Comparison of ENCODE assay signal across 16 cellular contexts in genomic region chr17:63832455-63832854, GRCh38. TPM values are rescaled to one million over a fixed set of nuclear protein-coding genes. Genes with fewer than 3 reads are reported as not detected.
DNase-seq lines count a peak whose midpoint lies in the region; ATAC-seq and TF ChIP-seq lines count a peak whose summit lies in the region.
"Had no signal": no experiment of that assay in that cellular context is flagged by ENCODE, and none has a peak within 500 bp of the region (broad histone marks: within the 10 kb centered on the region; RNA-seq: fewer than 3 reads in every experiment).

No MANE protein-coding gene starts in this region.

- H3K36me3 Mint-ChIP-seq in activated CD8-positive, alpha-beta memory T cell treated with anti-CD3 and anti-CD28 coated beads, Interleukin-2, amount 10 ng/mL, durations not matched to agents 7 days and 5 days = peaks cover 67% of the 10 kb centered on the region

- H3K4me3 Mint-ChIP-seq in activated CD8-positive, alpha-beta memory T cell treated with anti-CD3 and anti-CD28 coated beads, Interleukin-2, amount 10 ng/mL, durations not matched to agents 7 days and 5 days = no peak overlapping the region

- H3K9me3 Mint-ChIP-seq in activated CD8-positive, alpha-beta memory T cell treated with anti-CD3 and anti-CD28 coated beads, Interleukin-2, amount 10 ng/mL, durations not matched to agents 7 days and 5 days (ENCODE audit: low read depth) = no peaks in the 10 kb centered on the region

- no peak for ATAC-seq in activated CD8-positive, alpha-beta memory T cell treated with anti-CD3 and anti-CD28 coated beads, Interleukin-2, amount 10 ng/mL, durations not matched to agents 7 days and 5 days
- no peak for ATAC-seq in HG03571 (IDR thresholded peaks at IDR 0.05; ENCODE audit: unreplicated experiment)
- ATAC-seq: pancreas had no signal

- 63 to 92% (median 81%) methylated on average over 2 of the region's 2 CpGs for WGBS in stomach, 5 donors

- no peak for TF ChIP-seq POLR2A in stomach (IDR thresholded peaks at IDR 0.05)

- intact Hi-C loops in stomach (cut with DNase I; ENCODE audit: low total_unique reads) = no loop called here

- H3K36me3 ChIP-seq in WERI-Rb-1 = peaks cover 92% of the 10 kb centered on the region
- H3K36me3 ChIP-seq in stomach = peaks cover 81 to 86% (median 85%) of the 10 kb centered on the region in 4 donors

- DNase-seq in activated CD8-positive, alpha-beta memory T cell treated with anti-CD3 and anti-CD28 coated beads, Interleukin-2, amount 10 ng/mL, durations not matched to agents 7 days and 5 days = no peak
- no peak for DNase-seq in activated CD8-positive, alpha-beta memory T cell treated with anti-CD3 and anti-CD28 coated beads for 24 hours
- no peak for DNase-seq in WERI-Rb-1
- peak; percentile 80 for DNase-seq in mesenteric fat pad (ENCODE audit: low spot score)
- DNase-seq in stomach = no peak
- DNase-seq in T-helper 9 cell = no peak
- DNase-seq: activated CD4-positive, alpha-beta T cell treated with anti-CD3 and anti-CD28 coated beads for 48 hours; caudate nucleus; midbrain; NCI-H1092; NCI-H2227 treated with DMSO at 0.1 percent for 48 hours; pancreas; T-helper 1 cell; testis had no signal

- H3K27ac Mint-ChIP-seq in activated CD8-positive, alpha-beta memory T cell treated with anti-CD3 and anti-CD28 coated beads, Interleukin-2, amount 10 ng/mL, durations not matched to agents 7 days and 5 days = peak overlapping the region; percentile 83

- peak overlapping the region; percentile 50 for H3K27ac ChIP-seq in WERI-Rb-1
- no peak overlapping the region for H3K27ac ChIP-seq in stomach
- H3K27ac ChIP-seq: pancreas, testis had no signal

- no peaks in the 10 kb centered on the region for H3K27me3 Mint-ChIP-seq in activated CD8-positive, alpha-beta memory T cell treated with anti-CD3 and anti-CD28 coated beads, Interleukin-2, amount 10 ng/mL, durations not matched to agents 7 days and 5 days

- no peak for TF ChIP-seq EP300 in stomach (IDR thresholded peaks at IDR 0.05)

- CTCF ChIA-PET in activated CD8-positive, alpha-beta memory T cell treated with anti-CD3 and anti-CD28 coated beads, Interleukin-2, amount 10 ng/mL, durations not matched to agents 7 days and 5 days (lab: Charles Lee) = interaction anchor here (0.8 to 4.3 kb wide), 5 partner anchors 8 to 136 kb away, joined by 3 to 28 read pairs (median 3); partner anchors contain the start of gene SMARCD2

- H3K27me3 ChIP-seq in WERI-Rb-1 (ENCODE audit: insufficient read depth, low read depth, severe bottlenecking) = no peaks in the 10 kb centered on the region
- no peaks in the 10 kb centered on the region for H3K27me3 ChIP-seq in stomach
- H3K27me3 ChIP-seq: pancreas, testis had no signal

- peaks cover 52% of the 10 kb centered on the region for H3K4me1 Mint-ChIP-seq in activated CD8-positive, alpha-beta memory T cell treated with anti-CD3 and anti-CD28 coated beads, Interleukin-2, amount 10 ng/mL, durations not matched to agents 7 days and 5 days

- TF ChIP-seq CTCF in GM12872 (IDR thresholded peaks at IDR 0.05; ENCODE audit: insufficient read depth, low read depth, low read length) (0 out of 3 replicates have a peak, but pooled peaks have one; percentile 23), WERI-Rb-1 (IDR thresholded peaks at IDR 0.05; ENCODE audit: low read depth, low read length) (no peak), stomach (IDR thresholded peaks at IDR 0.05) (no peak)

- no peak overlapping the region for H3K4me3 ChIP-seq in WERI-Rb-1 (ENCODE audit: low read depth, low read length)
- no peak overlapping the region for H3K4me3 ChIP-seq in stomach
- H3K4me3 ChIP-seq: pancreas, testis had no signal

- H3K9me3 ChIP-seq in WERI-Rb-1 (ENCODE audit: severe bottlenecking) = no peaks in the 10 kb centered on the region
- no peaks in the 10 kb centered on the region for H3K9me3 ChIP-seq in stomach
- H3K9me3 ChIP-seq: pancreas, testis had no signal

- peaks cover 28 to 53% (median 40%) of the 10 kb centered on the region in 4 donors for H3K4me1 ChIP-seq in stomach

RNA-seq across cellular contexts. Expression of gene FTSJ3, which starts 5.0 kb away (rescaled TPM):
- 10 to 100 TPM; 58.9 to 71.7 TPM for total RNA-seq in activated CD8-positive, alpha-beta memory T cell treated with anti-CD3 and anti-CD28 coated beads, Interleukin-2, amount 10 ng/mL, durations not matched to agents 7 days and 5 days
- total RNA-seq in mesenteric fat pad (28.8 TPM), stomach (10 to 100 TPM in 4 of 5 donors, 1 to 10 TPM in 1; 3.5 to 54.0 (median 38.6) TPM)
- 10 to 100 TPM; 12.2 to 14.4 (median 13.4) TPM for polyA plus RNA-seq in stomach

RNA-seq across cellular contexts. Expression of gene PSMC5, which starts 5.2 kb away (rescaled TPM):
- total RNA-seq in activated CD8-positive, alpha-beta memory T cell treated with anti-CD3 and anti-CD28 coated beads, Interleukin-2, amount 10 ng/mL, durations not matched to agents 7 days and 5 days = 100 to 1,000 TPM; 157 to 195 TPM
- total RNA-seq in mesenteric fat pad = 115 TPM
- total RNA-seq in stomach = 100 to 1,000 TPM in 1 of 5 donors, 10 to 100 TPM in 4; 19.2 to 177 (median 80.1) TPM
- polyA plus RNA-seq in stomach = 100 to 1,000 TPM; 151 to 211 (median 153) TPM

RNA-seq across cellular contexts. Expression of gene SMARCD2, which starts 10.0 kb away (rescaled TPM):
- 100 to 1,000 TPM; 137 to 151 TPM for total RNA-seq in activated CD8-positive, alpha-beta memory T cell treated with anti-CD3 and anti-CD28 coated beads, Interleukin-2, amount 10 ng/mL, durations not matched to agents 7 days and 5 days
- total RNA-seq in mesenteric fat pad = 57.4 TPM
- total RNA-seq in stomach = 100 to 1,000 TPM in 3 of 5 donors, 10 to 100 TPM in 2; 90.6 to 244 (median 109) TPM
- polyA plus RNA-seq in stomach = 10 to 100 TPM; 65.1 to 86.9 (median 66.9) TPM

RNA-seq across cellular contexts. Expression of gene CSH2, which starts 41.0 kb away (rescaled TPM):
- total RNA-seq in activated CD8-positive, alpha-beta memory T cell treated with anti-CD3 and anti-CD28 coated beads, Interleukin-2, amount 10 ng/mL, durations not matched to agents 7 days and 5 days = not detected
- total RNA-seq in mesenteric fat pad (not detected), stomach (not detected)
- polyA plus RNA-seq in stomach = not detected
- total RNA-seq: pancreas had no signal
- polyA plus RNA-seq: pancreas had no signal

RNA-seq across cellular contexts. Expression of gene GH2, which starts 49.3 kb away (rescaled TPM):
- not detected for total RNA-seq in activated CD8-positive, alpha-beta memory T cell treated with anti-CD3 and anti-CD28 coated beads, Interleukin-2, amount 10 ng/mL, durations not matched to agents 7 days and 5 days
- total RNA-seq in mesenteric fat pad (not detected), stomach (not detected)
- polyA plus RNA-seq in stomach = not detected
- total RNA-seq: pancreas had no signal
- polyA plus RNA-seq: pancreas had no signal
